Comparison of ENCODE assay signal across 23 cellular contexts in genomic region chr19:39382991-39383828, GRCh38. TPM values are rescaled to one million over a fixed set of nuclear protein-coding genes. Genes with fewer than 3 reads are reported as not detected.
DNase-seq lines count a peak whose midpoint lies in the region; ATAC-seq and TF ChIP-seq lines count a peak whose summit lies in the region.
"Had no signal": no experiment of that assay in that cellular context is flagged by ENCODE, and none has a peak within 500 bp of the region (broad histone marks: within the 10 kb centered on the region; RNA-seq: fewer than 3 reads in every experiment).

No MANE protein-coding gene starts in this region.

- DNase-seq in activated CD8-positive, alpha-beta T cell treated with anti-CD3 and anti-CD28 coated beads for 36 hours = no peak
- DNase-seq in activated CD8-positive, alpha-beta T cell treated with anti-CD3 and anti-CD28 coated beads, Interleukin-2, amount 10 ng/mL, durations not matched to agents 7 days and 5 days = no peak
- DNase-seq in CD14-positive monocyte (ENCODE audit: low spot score) (no peak), adipocyte (ENCODE audit: low read depth) (no peak), NCI-H1048 (lab: John Stamatoyannopoulos, UW) (no peak), mesothelial cell of epicardium (ENCODE audit: low spot score in 2 of 2, unreplicated experiment in 2 of 2) (no peak)
- DNase-seq in naive thymus-derived CD8-positive, alpha-beta T cell = no peak
- DNase-seq: activated T-cell treated with anti-CD3 and anti-CD28 coated beads, Interleukin-2, amount 50 U/mL, for 1 hour; aorta; BE2C; COR-L47; dermis blood vessel endothelial cell; hypothalamus; left ventricle myocardium inferior; naive B cell; NCI-H1105 treated with DMSO at 0.1 percent for 48 hours; NCI-H2029; NCI-H69; nucleus accumbens; SJCRH30; stomach; tibial artery had no signal

- peak overlapping the region; percentile 62 for H3K27ac Mint-ChIP-seq in activated CD8-positive, alpha-beta T cell treated with anti-CD3 and anti-CD28 coated beads for 36 hours
- no peak overlapping the region for H3K27ac Mint-ChIP-seq in activated CD8-positive, alpha-beta T cell treated with anti-CD3 and anti-CD28 coated beads, Interleukin-2, amount 10 ng/mL, durations not matched to agents 7 days and 5 days
- H3K27ac Mint-ChIP-seq in CD14-positive monocyte (peak overlapping the region; percentile 1 to 72 (median 50)), mesothelial cell of epicardium (no peak overlapping the region)
- peak overlapping the region in 7 of 10 donors; percentile 2 to 83 (median 52) for H3K27ac Mint-ChIP-seq in naive thymus-derived CD8-positive, alpha-beta T cell

- H3K4me1 Mint-ChIP-seq in activated CD8-positive, alpha-beta T cell treated with anti-CD3 and anti-CD28 coated beads for 36 hours (ENCODE audit: low read depth) = no peaks in the 10 kb centered on the region
- peaks cover 9% of the 10 kb centered on the region for H3K4me1 Mint-ChIP-seq in activated CD8-positive, alpha-beta T cell treated with anti-CD3 and anti-CD28 coated beads, Interleukin-2, amount 10 ng/mL, durations not matched to agents 7 days and 5 days (ENCODE audit: low read depth)
- H3K4me1 Mint-ChIP-seq in CD14-positive monocyte (peaks cover 2% of the 10 kb centered on the region), mesothelial cell of epicardium (no peaks in the 10 kb centered on the region)
- peaks cover 3 to 16% (median 7%) of the 10 kb centered on the region in 4 donors for H3K4me1 Mint-ChIP-seq in naive thymus-derived CD8-positive, alpha-beta T cell

- peaks cover 14% of the 10 kb centered on the region for H3K4me1 ChIP-seq in adipocyte (ENCODE audit: control insufficient read depth, insufficient read depth, low read length)
- H3K4me1 ChIP-seq: BE2C, left ventricle myocardium inferior, SJCRH30 had no signal

- H3K9ac ChIP-seq in adipocyte (ENCODE audit: low read length) = peak overlapping the region; percentile 25

- no peak overlapping the region for H3K4me3 ChIP-seq in adipocyte (ENCODE audit: low read length)
- H3K4me3 ChIP-seq: left ventricle myocardium inferior, SJCRH30, stomach, tibial artery had no signal

- peaks cover 17% of the 10 kb centered on the region for H3K36me3 Mint-ChIP-seq in activated CD8-positive, alpha-beta T cell treated with anti-CD3 and anti-CD28 coated beads for 36 hours (ENCODE audit: low read depth)
- H3K36me3 Mint-ChIP-seq in activated CD8-positive, alpha-beta T cell treated with anti-CD3 and anti-CD28 coated beads, Interleukin-2, amount 10 ng/mL, durations not matched to agents 7 days and 5 days (ENCODE audit: low read depth) = peaks cover 48% of the 10 kb centered on the region
- H3K36me3 Mint-ChIP-seq in CD14-positive monocyte = peaks cover 84 to 91% of the 10 kb centered on the region in 2 donors
- peaks cover 0 to 85% (median 23%) of the 10 kb centered on the region in 3 donors for H3K36me3 Mint-ChIP-seq in naive thymus-derived CD8-positive, alpha-beta T cell
- peaks cover 42% of the 10 kb centered on the region for H3K36me3 Mint-ChIP-seq in mesothelial cell of epicardium

- no peaks in the 10 kb centered on the region for H3K9me3 Mint-ChIP-seq in activated CD8-positive, alpha-beta T cell treated with anti-CD3 and anti-CD28 coated beads for 36 hours
- H3K9me3 Mint-ChIP-seq in activated CD8-positive, alpha-beta T cell treated with anti-CD3 and anti-CD28 coated beads, Interleukin-2, amount 10 ng/mL, durations not matched to agents 7 days and 5 days (ENCODE audit: insufficient read depth) = no peaks in the 10 kb centered on the region
- H3K9me3 Mint-ChIP-seq in CD14-positive monocyte (no peaks in the 10 kb centered on the region), mesothelial cell of epicardium (no peaks in the 10 kb centered on the region)
- H3K9me3 Mint-ChIP-seq in naive thymus-derived CD8-positive, alpha-beta T cell = no peaks in the 10 kb centered on the region
- H3K9me3 Mint-ChIP-seq: naive B cell had no signal

- intact Hi-C loops in activated CD8-positive, alpha-beta T cell treated with anti-CD3 and anti-CD28 coated beads for 36 hours (cut with micrococcal nuclease) = no loop called here
- intact Hi-C loops in CD14-positive monocyte (cut with micrococcal nuclease) = loop anchor here in 1 of 2 donors (5.0 kb wide), 1 partner anchor 36 kb away; no protein-coding TSS in a partner anchor

- no peaks in the 10 kb centered on the region for H3K27me3 Mint-ChIP-seq in activated CD8-positive, alpha-beta T cell treated with anti-CD3 and anti-CD28 coated beads for 36 hours
- no peaks in the 10 kb centered on the region for H3K27me3 Mint-ChIP-seq in activated CD8-positive, alpha-beta T cell treated with anti-CD3 and anti-CD28 coated beads, Interleukin-2, amount 10 ng/mL, durations not matched to agents 7 days and 5 days (ENCODE audit: low read depth)
- peaks cover 0 to 1% (median 0%) of the 10 kb centered on the region in 3 donors for H3K27me3 Mint-ChIP-seq in CD14-positive monocyte (ENCODE audit: low read depth in 3 of 3)
- H3K27me3 Mint-ChIP-seq in naive thymus-derived CD8-positive, alpha-beta T cell = no peaks in the 10 kb centered on the region
- H3K27me3 Mint-ChIP-seq in mesothelial cell of epicardium (ENCODE audit: low read depth) = no peaks in the 10 kb centered on the region
- H3K27me3 Mint-ChIP-seq: naive B cell had no signal

- no peak for TF ChIP-seq CTCF in activated CD8-positive, alpha-beta T cell treated with anti-CD3 and anti-CD28 coated beads for 36 hours (IDR thresholded peaks at IDR 0.05)
- TF ChIP-seq CTCF in CD14-positive monocyte (IDR thresholded peaks at IDR 0.05) (no peak), mesothelial cell of epicardium (IDR thresholded peaks at IDR 0.05; ENCODE audit: unreplicated experiment) (no peak)

- CTCF ChIA-PET in activated CD8-positive, alpha-beta T cell treated with anti-CD3 and anti-CD28 coated beads for 36 hours (lab: Charles Lee) = no interaction called here
- CTCF ChIA-PET in activated CD8-positive, alpha-beta T cell treated with anti-CD3 and anti-CD28 coated beads, Interleukin-2, amount 10 ng/mL, durations not matched to agents 7 days and 5 days (lab: Charles Lee) = interaction anchor here (0.5 kb wide), 1 partner anchor 36 kb away, joined by 3 read pairs; no protein-coding TSS in a partner anchor

- H3K27me3 ChIP-seq in adipocyte (replicated peaks; ENCODE audit: control insufficient read depth, insufficient read depth, low read length) = no peaks in the 10 kb centered on the region
- H3K27me3 ChIP-seq: BE2C, SJCRH30, stomach, tibial artery had no signal

- ATAC-seq in activated CD8-positive, alpha-beta T cell treated with anti-CD3 and anti-CD28 coated beads for 36 hours = no peak
- no peak for ATAC-seq in activated CD8-positive, alpha-beta T cell treated with anti-CD3 and anti-CD28 coated beads, Interleukin-2, amount 10 ng/mL, durations not matched to agents 7 days and 5 days
- no peak for ATAC-seq in naive thymus-derived CD8-positive, alpha-beta T cell
- no peak for ATAC-seq in GM18858 (IDR thresholded peaks at IDR 0.05; ENCODE audit: unreplicated experiment)

- no peak overlapping the region for H3K4me3 Mint-ChIP-seq in activated CD8-positive, alpha-beta T cell treated with anti-CD3 and anti-CD28 coated beads for 36 hours
- H3K4me3 Mint-ChIP-seq in activated CD8-positive, alpha-beta T cell treated with anti-CD3 and anti-CD28 coated beads, Interleukin-2, amount 10 ng/mL, durations not matched to agents 7 days and 5 days = no peak overlapping the region
- H3K4me3 Mint-ChIP-seq in CD14-positive monocyte (no peak overlapping the region), mesothelial cell of epicardium (no peak overlapping the region)
- no peak overlapping the region for H3K4me3 Mint-ChIP-seq in naive thymus-derived CD8-positive, alpha-beta T cell

- POLR2A ChIA-PET in activated CD8-positive, alpha-beta T cell treated with anti-CD3 and anti-CD28 coated beads for 36 hours (lab: Charles Lee) = interaction anchor here (1.1 kb wide), 1 partner anchor 15 kb away, joined by 3 read pairs; no protein-coding TSS in a partner anchor
- POLR2A ChIA-PET in activated CD8-positive, alpha-beta T cell treated with anti-CD3 and anti-CD28 coated beads, Interleukin-2, amount 10 ng/mL, durations not matched to agents 7 days and 5 days (lab: Charles Lee) = interaction anchor here (0.8 kb wide), 1 partner anchor 14 kb away, joined by 3 read pairs; no protein-coding TSS in a partner anchor
- POLR2A ChIA-PET in naive thymus-derived CD8-positive, alpha-beta T cell (lab: Charles Lee) = no interaction called here

- no peaks in the 10 kb centered on the region for H3K9me3 ChIP-seq in adipocyte (ENCODE audit: control insufficient read depth, low read length)
- H3K9me3 ChIP-seq: BE2C, left ventricle myocardium inferior, SJCRH30, stomach, tibial artery had no signal

- H3K36me3 ChIP-seq in adipocyte (ENCODE audit: control insufficient read depth, insufficient read depth, low read length, severe bottlenecking) = peaks cover 94% of the 10 kb centered on the region

RNA-seq across cellular contexts. Expression of gene PAF1, which starts 7.7 kb away (rescaled TPM):
- total RNA-seq in activated CD8-positive, alpha-beta T cell treated with anti-CD3 and anti-CD28 coated beads for 36 hours = 10 to 100 TPM; 35.5 to 36.5 TPM
- total RNA-seq in activated CD8-positive, alpha-beta T cell treated with anti-CD3 and anti-CD28 coated beads, Interleukin-2, amount 10 ng/mL, durations not matched to agents 7 days and 5 days = 10 to 100 TPM; 48.2 to 48.9 TPM
- 10 to 100 TPM; 22.7 to 25.2 TPM for polyA plus RNA-seq in CD14-positive monocyte
- total RNA-seq in naive thymus-derived CD8-positive, alpha-beta T cell = 10 to 100 TPM; 44.4 to 47.4 TPM
- 10 to 100 TPM; 30.7 to 53.0 (median 43.8) TPM for polyA plus RNA-seq in naive thymus-derived CD8-positive, alpha-beta T cell
- 41.4 to 47.8 TPM (median 42.9 TPM) in 3 replicates for total RNA-seq in mesothelial cell of epicardium

RNA-seq across cellular contexts. Expression of gene MED29, which starts 8.0 kb away (rescaled TPM):
- total RNA-seq in activated CD8-positive, alpha-beta T cell treated with anti-CD3 and anti-CD28 coated beads for 36 hours = 10 to 100 TPM; 19.5 to 19.8 TPM
- 10 to 100 TPM; 32.6 to 39.3 TPM for total RNA-seq in activated CD8-positive, alpha-beta T cell treated with anti-CD3 and anti-CD28 coated beads, Interleukin-2, amount 10 ng/mL, durations not matched to agents 7 days and 5 days
- polyA plus RNA-seq in CD14-positive monocyte = 10 to 100 TPM; 37.0 to 38.2 TPM
- 10 to 100 TPM; 53.8 to 59.0 TPM for total RNA-seq in naive thymus-derived CD8-positive, alpha-beta T cell
- 10 to 100 TPM; 48.1 to 71.4 (median 59.6) TPM for polyA plus RNA-seq in naive thymus-derived CD8-positive, alpha-beta T cell
- 35.6 to 39.2 TPM (median 36.1 TPM) in 3 replicates for total RNA-seq in mesothelial cell of epicardium

RNA-seq across cellular contexts. Expression of gene ZFP36, which starts 23.4 kb away (rescaled TPM):
- total RNA-seq in activated CD8-positive, alpha-beta T cell treated with anti-CD3 and anti-CD28 coated beads for 36 hours = 10 to 100 TPM; 74.6 to 80.3 TPM
- total RNA-seq in activated CD8-positive, alpha-beta T cell treated with anti-CD3 and anti-CD28 coated beads, Interleukin-2, amount 10 ng/mL, durations not matched to agents 7 days and 5 days = 10 to 100 TPM; 72.4 to 91.4 TPM
- polyA plus RNA-seq in CD14-positive monocyte = 100 to 1,000 TPM; 473 to 632 TPM
- 100 to 1,000 TPM; 184 to 188 TPM for total RNA-seq in naive thymus-derived CD8-positive, alpha-beta T cell
- 100 to 1,000 TPM in 2 of 3 donors, 10 to 100 TPM in 1; 70.4 to 137 (median 109) TPM for polyA plus RNA-seq in naive thymus-derived CD8-positive, alpha-beta T cell
- total RNA-seq in mesothelial cell of epicardium = 111 to 113 TPM (median 111 TPM) in 3 replicates

RNA-seq across cellular contexts. Expression of gene PLEKHG2, which starts 29.3 kb away (rescaled TPM):
- total RNA-seq in activated CD8-positive, alpha-beta T cell treated with anti-CD3 and anti-CD28 coated beads for 36 hours = 10 to 100 TPM; 35.9 to 42.8 TPM
- total RNA-seq in activated CD8-positive, alpha-beta T cell treated with anti-CD3 and anti-CD28 coated beads, Interleukin-2, amount 10 ng/mL, durations not matched to agents 7 days and 5 days = 10 to 100 TPM; 64.4 to 68.5 TPM
- 1 to 10 TPM in 1 of 2 donors, under 1 TPM in 1; 0.73 to 1.2 TPM for polyA plus RNA-seq in CD14-positive monocyte
- 10 to 100 TPM; 14.3 to 23.8 TPM for total RNA-seq in naive thymus-derived CD8-positive, alpha-beta T cell
- polyA plus RNA-seq in naive thymus-derived CD8-positive, alpha-beta T cell = 1 to 10 TPM; 4.2 to 5.0 (median 4.8) TPM
- 160 to 172 TPM (median 164 TPM) in 3 replicates for total RNA-seq in mesothelial cell of epicardium

RNA-seq across cellular contexts. Expression of gene SAMD4B, which starts 41.0 kb away (rescaled TPM):
- total RNA-seq in activated CD8-positive, alpha-beta T cell treated with anti-CD3 and anti-CD28 coated beads for 36 hours = 10 to 100 TPM; 35.5 to 37.1 TPM
- 10 to 100 TPM; 43.7 to 44.5 TPM for total RNA-seq in activated CD8-positive, alpha-beta T cell treated with anti-CD3 and anti-CD28 coated beads, Interleukin-2, amount 10 ng/mL, durations not matched to agents 7 days and 5 days
- polyA plus RNA-seq in CD14-positive monocyte = 1 to 10 TPM; 4.5 to 5.6 TPM
- total RNA-seq in naive thymus-derived CD8-positive, alpha-beta T cell = 10 to 100 TPM; 49.8 to 55.2 TPM
- polyA plus RNA-seq in naive thymus-derived CD8-positive, alpha-beta T cell = 10 to 100 TPM in 1 of 3 donors, 1 to 10 TPM in 2; 5.4 to 12.3 (median 6.4) TPM
- total RNA-seq in mesothelial cell of epicardium = 128 to 143 TPM (median 133 TPM) in 3 replicates

Comparison
In these comparisons a context has a peak if more than half of its experiments do, and no peak if none do; other contexts are left out.
1. H3K27ac Mint-ChIP-seq: peak in activated CD8-positive, alpha-beta T cell treated with anti-CD3 and anti-CD28 coated beads for 36 hours (single experiment), CD14-positive monocyte (7 of 7) and naive thymus-derived CD8-positive, alpha-beta T cell (7 of 10); none in activated CD8-positive, alpha-beta T cell treated with anti-CD3 and anti-CD28 coated beads, Interleukin-2, amount 10 ng/mL, durations not matched to agents 7 days and 5 days (single experiment) and mesothelial cell of epicardium (single experiment).